8 cellular contexts compared by ENCODE assay signal in genomic region chr3:42190701-42191442, GRCh38.
DNase-seq lines count a peak whose midpoint lies in the region; ATAC-seq and TF ChIP-seq lines count a peak whose summit lies in the region.

No MANE protein-coding gene starts in this region.

- no peak overlapping the region for H3K9ac ChIP-seq in mesenchymal stem cell (ENCODE audit: low read length)

- H3K36me3 Mint-ChIP-seq in activated CD8-positive, alpha-beta T cell treated with anti-CD3 and anti-CD28 coated beads for 36 hours (ENCODE audit: low read depth) = peaks cover 17% of the 10 kb centered on the region

- no peak overlapping the region for H2BK5ac ChIP-seq in mesenchymal stem cell (ENCODE audit: low read depth, low read length, poor library complexity, severe bottlenecking)

- no peak overlapping the region for H3K18ac ChIP-seq in mesenchymal stem cell (ENCODE audit: low read depth in 1 of 2, low read length in 2 of 2)

- no peaks in the 10 kb centered on the region for H3K9me3 ChIP-seq in mesenchymal stem cell (ENCODE audit: control insufficient read depth, low read length)

- peaks cover 4% of the 10 kb centered on the region for H3K4me1 ChIP-seq in mesenchymal stem cell (ENCODE audit: control insufficient read depth, insufficient read depth, low read depth, low read length)

- H4K8ac ChIP-seq in mesenchymal stem cell (ENCODE audit: low read length) = no peak overlapping the region

- no peak overlapping the region for H3K4me3 ChIP-seq in mesenchymal stem cell (ENCODE audit: insufficient read depth in 1 of 2, low read depth in 1 of 2, low read length in 2 of 2)

- H4K91ac ChIP-seq in mesenchymal stem cell (ENCODE audit: low read length) = no peak overlapping the region

- H3K27ac Mint-ChIP-seq in activated CD8-positive, alpha-beta T cell treated with anti-CD3 and anti-CD28 coated beads for 36 hours = no peak overlapping the region

- no peaks in the 10 kb centered on the region for H3K27me3 ChIP-seq in mesenchymal stem cell (ENCODE audit: control insufficient read depth in 1 of 2, insufficient read depth in 1 of 2, low read length in 2 of 2)

- no peak overlapping the region for H3K27ac ChIP-seq in mesenchymal stem cell (ENCODE audit: low read length, poor library complexity, severe bottlenecking)

- H3K9me3 Mint-ChIP-seq in activated CD8-positive, alpha-beta T cell treated with anti-CD3 and anti-CD28 coated beads for 36 hours = no peaks in the 10 kb centered on the region

- H3K4me3 Mint-ChIP-seq in activated CD8-positive, alpha-beta T cell treated with anti-CD3 and anti-CD28 coated beads for 36 hours = no peak overlapping the region

- no peaks in the 10 kb centered on the region for H3K27me3 Mint-ChIP-seq in activated CD8-positive, alpha-beta T cell treated with anti-CD3 and anti-CD28 coated beads for 36 hours

- no peak overlapping the region for H3K4me2 ChIP-seq in mesenchymal stem cell (ENCODE audit: low read length, poor library complexity, severe bottlenecking)

- TF ChIP-seq CTCF in activated CD8-positive, alpha-beta T cell treated with anti-CD3 and anti-CD28 coated beads for 36 hours (IDR thresholded peaks at IDR 0.05) = peak; percentile 81

- CTCF ChIA-PET in activated CD8-positive, alpha-beta T cell treated with anti-CD3 and anti-CD28 coated beads for 36 hours (lab: Charles Lee) = interaction anchor here (0.6 to 3.9 kb wide), 56 partner anchors 9 to 1610 kb away, joined by 3 to 44 read pairs (median 5); no protein-coding TSS in a partner anchor

- no peak overlapping the region for H2AFZ ChIP-seq in mesenchymal stem cell (ENCODE audit: low read depth, low read length)

- POLR2A ChIA-PET in activated CD8-positive, alpha-beta T cell treated with anti-CD3 and anti-CD28 coated beads for 36 hours (lab: Charles Lee) = interaction anchor here (0.7 to 1.2 kb wide), 2 partner anchors 19 to 21 kb away, joined by 3 read pairs; no protein-coding TSS in a partner anchor

- peak; percentile 78 for ATAC-seq in activated CD8-positive, alpha-beta T cell treated with anti-CD3 and anti-CD28 coated beads for 36 hours
- no peak for ATAC-seq in GM19324 (IDR thresholded peaks at IDR 0.05; ENCODE audit: low FRiP score, unreplicated experiment)

- no peak overlapping the region for H2BK120ac ChIP-seq in mesenchymal stem cell (ENCODE audit: low read depth, low read length)

- H3K79me1 ChIP-seq in mesenchymal stem cell (replicated peaks; ENCODE audit: low read length, poor library complexity, severe bottlenecking) = peaks cover 25% of the 10 kb centered on the region

- H3K23ac ChIP-seq in mesenchymal stem cell (ENCODE audit: low read length in 2 of 2) = no peak overlapping the region

- peaks cover 45 to 81% of the 10 kb centered on the region in 2 experiments for H3K36me3 ChIP-seq in mesenchymal stem cell (ENCODE audit: control insufficient read depth in 1 of 2, insufficient read depth in 2 of 2, low read depth in 1 of 2, low read length in 2 of 2)

- no peak overlapping the region for H2BK15ac ChIP-seq in mesenchymal stem cell (ENCODE audit: low read depth, poor library complexity, severe bottlenecking)

- peaks cover 13% of the 10 kb centered on the region for H3K4me1 Mint-ChIP-seq in activated CD8-positive, alpha-beta T cell treated with anti-CD3 and anti-CD28 coated beads for 36 hours (ENCODE audit: low read depth)

- no peak overlapping the region for H3K4ac ChIP-seq in mesenchymal stem cell (ENCODE audit: low read depth in 1 of 2, low read length in 2 of 2)

- H2AK5ac ChIP-seq in mesenchymal stem cell (ENCODE audit: low read length, severe bottlenecking) = no peak overlapping the region

- peak overlapping the region in 1 of 2 experiments; percentile 23 for H2BK12ac ChIP-seq in mesenchymal stem cell (ENCODE audit: low read length in 2 of 2)

- intact Hi-C loops in activated CD8-positive, alpha-beta T cell treated with anti-CD3 and anti-CD28 coated beads for 36 hours (cut with micrococcal nuclease) = loop anchor here (5.0 to 10.0 kb wide), 2 partner anchors 74 to 296 kb away; no protein-coding TSS in a partner anchor

- DNase-seq in activated gamma-delta T cell treated with Interleukin-2 at 50 U/mL for 16 hours (peak; percentile 75), activated gamma-delta T cell (lab: John Stamatoyannopoulos, UW) (no peak), NCI-H526 (lab: John Stamatoyannopoulos, UW) (peak; percentile 68 to 87), mesenchymal stem cell (peak; percentile 63)
- DNase-seq in activated CD8-positive, alpha-beta T cell treated with anti-CD3 and anti-CD28 coated beads for 36 hours = peak; percentile 79
- DNase-seq in effector CD4-positive, alpha-beta T cell = peak; percentile 67
- peak; percentile 56 for DNase-seq in stimulated activated CD8-positive, alpha-beta memory T cell treated with anti-CD3 and anti-CD28 coated beads, Interleukin-4, amount 100 ng/mL, for 24 hours (ENCODE audit: low read depth)

- WGBS in mesenchymal stem cell = 59% methylated on average over 11 of the region's 11 CpGs

- H3K14ac ChIP-seq in mesenchymal stem cell (ENCODE audit: low read length in 2 of 2) = no peak overlapping the region
